26 cellular contexts compared by ENCODE assay signal in the genomic region with DNA sequence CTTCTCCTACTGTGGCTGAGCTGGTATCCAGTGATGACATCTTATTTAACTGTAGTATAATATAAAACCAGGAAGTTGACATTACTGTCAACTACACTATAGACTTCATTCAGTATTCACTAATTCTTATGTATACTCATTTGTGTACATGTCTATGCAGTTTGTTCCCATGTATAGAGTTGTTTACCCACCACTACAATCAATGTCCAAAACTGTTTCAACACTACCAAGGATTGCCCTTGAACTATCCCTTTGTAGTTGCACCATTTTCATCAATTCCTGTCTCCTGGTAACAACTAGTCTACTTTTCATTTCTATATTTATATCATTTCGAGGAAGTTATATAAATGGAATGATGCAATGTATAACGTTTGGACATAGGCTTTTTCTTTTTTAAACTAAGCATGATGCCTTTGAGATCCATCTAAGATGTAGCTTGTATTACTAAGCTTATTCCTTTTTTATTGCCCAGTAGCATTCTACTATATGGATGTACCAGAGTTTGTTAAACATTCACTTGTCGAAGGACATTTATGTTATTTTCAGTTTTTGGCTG.
"Had no signal": no experiment of that assay in that cellular context is flagged by ENCODE, and none has a peak within 500 bp of the region (broad histone marks: within the 10 kb centered on the region; RNA-seq: fewer than 3 reads in every experiment).

No MANE protein-coding gene starts in this region.

- H3K4me3 ChIP-seq: ascending aorta, body of pancreas, Peyer's patch had no signal

- H3K27ac ChIP-seq: ascending aorta, body of pancreas, Peyer's patch, RWPE1, WERI-Rb-1 had no signal

- H3K4me3 Mint-ChIP-seq: activated CD4-positive, alpha-beta T cell treated with anti-CD3 and anti-CD28 coated beads for 36 hours; activated CD8-positive, alpha-beta T cell treated with anti-CD3 and anti-CD28 coated beads for 36 hours; activated naive CD8-positive, alpha-beta T cell treated with anti-CD3 and anti-CD28 coated beads, Interleukin-2, amount 50 U/mL, for 24 hours; activated T-cell treated with anti-CD3 and anti-CD28 coated beads, Interleukin-2, amount 50 U/mL, for 72 hours; T-cell had no signal

- H3K9me3 Mint-ChIP-seq: activated CD8-positive, alpha-beta T cell treated with anti-CD3 and anti-CD28 coated beads for 36 hours; activated T-cell treated with anti-CD3 and anti-CD28 coated beads, Interleukin-2, amount 50 U/mL, for 72 hours; T-cell had no signal

- H3K4me1 ChIP-seq: ascending aorta, body of pancreas, Peyer's patch had no signal

- H3K9me3 ChIP-seq: body of pancreas, Peyer's patch had no signal

- H3K27me3 Mint-ChIP-seq: activated CD4-positive, alpha-beta T cell treated with anti-CD3 and anti-CD28 coated beads for 36 hours; activated CD8-positive, alpha-beta T cell treated with anti-CD3 and anti-CD28 coated beads for 36 hours; activated naive CD8-positive, alpha-beta T cell treated with anti-CD3 and anti-CD28 coated beads, Interleukin-2, amount 50 U/mL, for 24 hours; T-cell had no signal

- H3K27ac Mint-ChIP-seq: activated CD4-positive, alpha-beta T cell treated with anti-CD3 and anti-CD28 coated beads for 36 hours; activated CD8-positive, alpha-beta T cell treated with anti-CD3 and anti-CD28 coated beads for 36 hours; activated naive CD8-positive, alpha-beta T cell treated with anti-CD3 and anti-CD28 coated beads, Interleukin-2, amount 50 U/mL, for 24 hours; activated T-cell treated with anti-CD3 and anti-CD28 coated beads, Interleukin-2, amount 50 U/mL, for 72 hours had no signal

- ATAC-seq: activated CD4-positive, alpha-beta T cell treated with anti-CD3 and anti-CD28 coated beads for 36 hours; activated CD8-positive, alpha-beta T cell treated with anti-CD3 and anti-CD28 coated beads for 36 hours; activated naive CD8-positive, alpha-beta T cell treated with anti-CD3 and anti-CD28 coated beads, Interleukin-2, amount 50 U/mL, for 24 hours; body of pancreas; T-cell had no signal

- H3K27me3 ChIP-seq: ascending aorta, body of pancreas, Peyer's patch had no signal

- DNase-seq: activated CD4-positive, alpha-beta T cell treated with anti-CD3 and anti-CD28 coated beads for 36 hours; activated CD4-positive, alpha-beta T cell treated with anti-CD3 and anti-CD28 coated beads, Interleukin-2, amount 50 U/mL, for 1 hour; activated CD8-positive, alpha-beta memory T cell treated with anti-CD3 and anti-CD28 coated beads, Interleukin-2, amount 50 U/mL, for 4 hours; activated CD8-positive, alpha-beta T cell treated with anti-CD3 and anti-CD28 coated beads for 36 hours; activated naive CD4-positive, alpha-beta T cell treated with anti-CD3 and anti-CD28 coated beads, Interleukin-2, amount 50 U/mL, for 16 hours; activated naive CD8-positive, alpha-beta T cell treated with anti-CD3 and anti-CD28 coated beads, Interleukin-2, amount 50 U/mL, for 24 hours; activated T-cell treated with anti-CD3 and anti-CD28 coated beads, Interleukin-2, amount 50 U/mL, for 72 hours; amniotic stem cell; body of pancreas; central memory CD4-positive, alpha-beta T cell; Kasumi-1; KBM-7; NCI-H1105; NCI-H1436; NCI-H1694 treated with DMSO at 0.1 percent for 48 hours; NCI-H2029 treated with DMSO at 0.1 percent for 48 hours; NCI-H345; NCI-H510A; NCI-H526 treated with DMSO at 0.1 percent for 48 hours; NCI-H82; Peyer's patch; Right ventricle myocardium superior; T-cell; WERI-Rb-1 had no signal
